In genomic region chr10:110567201-110568054, GRCh38 we compare ENCODE assay signal across 8 cellular contexts. TPM values are rescaled to one million over a fixed set of nuclear protein-coding genes. Genes with fewer than 3 reads are reported as not detected.
DNase-seq lines count a peak whose midpoint lies in the region; ATAC-seq, FAIRE-seq and TF ChIP-seq lines count a peak whose summit lies in the region.

TSS of gene SMC3 (plus strand) at chr10:110567695. CDS start at chr10:110567817, 122 bp downstream.

- H3K4me3 ChIP-seq in adrenal gland (peak within 1 kb of the TSS; percentile 75 to 100 (median 96)), heart left ventricle (peak within 1 kb of the TSS; percentile 72 to 98 (median 92))

- H3K9me3 Mint-ChIP-seq in type B pancreatic cell, result no peaks in the 10 kb centered on the region

- peak within 1 kb of the TSS; percentile 97 for H3K4me3 Mint-ChIP-seq in type B pancreatic cell

- H3K27me3 ChIP-seq in adrenal gland, result no peaks in the 10 kb centered on the region
- H3K27me3 ChIP-seq in heart left ventricle, result peaks cover 0 to 3% (median 0%) of the 10 kb centered on the region in 9 donors

- peaks cover 10% of the 10 kb centered on the region for H3K27me3 Mint-ChIP-seq in type B pancreatic cell

- peaks cover 41% of the 10 kb centered on the region for H3K4me1 Mint-ChIP-seq in type B pancreatic cell (ENCODE audit: unreplicated experiment)

- H3K36me3 Mint-ChIP-seq in type B pancreatic cell, result peaks cover 5% of the 10 kb centered on the region

- FAIRE-seq in GM12891 (lab: Jason Lieb, UNC), result peak; percentile 97

- TF ChIP-seq CTCF in adrenal gland (IDR thresholded peaks at IDR 0.05) (no peak), heart left ventricle (IDR thresholded peaks at IDR 0.05) (no peak), type B pancreatic cell (conservative IDR thresholded peaks at IDR 0.05) (no peak)

- DNase-seq in GM12891 (ENCODE audit: insufficient read length, low spot score) (peak; percentile 56), NCI-H1436 (lab: John Stamatoyannopoulos, UW) (peak; percentile 97), T-helper 1 cell (peak; percentile 81 to 93 (median 85)), adrenal gland (peak; percentile 92 to 96 (median 94)), heart left ventricle (peak; percentile 91 to 94 (median 92)), pons (ENCODE audit: low spot score) (peak; percentile 91), type B pancreatic cell (ENCODE audit: extremely low spot score, unreplicated experiment) (peak; percentile 94)

- ATAC-seq in HG02798 (IDR thresholded peaks at IDR 0.05; ENCODE audit: poor library complexity, unreplicated experiment) (peak; percentile 91), heart left ventricle (peak; percentile 95 to 96 (median 96))

- H3K9me3 ChIP-seq in adrenal gland (replicated peaks in 1 of 3) (no peaks in the 10 kb centered on the region), heart left ventricle (no peaks in the 10 kb centered on the region)

- 0 to 1% (median 0%) methylated on average over 18 to 64 of the region's 64 CpGs for WGBS in adrenal gland, 4 donors
- WGBS in heart left ventricle, 4 donors, result 0% methylated on average over 41 to 64 of the region's 64 CpGs

- H3K27ac Mint-ChIP-seq in type B pancreatic cell, result peak within 1 kb of the TSS; percentile 100

- TF ChIP-seq POLR2A in GM12891 (IDR thresholded peaks at IDR 0.05; ENCODE audit: low read depth, low read length) (peak; percentile 83), adrenal gland (IDR thresholded peaks at IDR 0.05) (peak in 1 of 2 donors; percentile 50), heart left ventricle (IDR thresholded peaks at IDR 0.05) (peak in 1 of 2 donors; percentile 5)

- H3K4me1 ChIP-seq in adrenal gland (replicated peaks in 1 of 2), result peaks cover 0 to 34% of the 10 kb centered on the region in 2 donors
- H3K4me1 ChIP-seq in heart left ventricle, result peaks cover 2 to 45% (median 30%) of the 10 kb centered on the region in 12 donors

- H3K27ac ChIP-seq in adrenal gland, result peak within 1 kb of the TSS; percentile 29 to 92 (median 87)
- peak within 1 kb of the TSS; percentile 62 to 94 (median 90) for H3K27ac ChIP-seq in heart left ventricle

- H3K36me3 ChIP-seq in adrenal gland (replicated peaks in 1 of 2) (no peaks in the 10 kb centered on the region), heart left ventricle (peaks cover 0 to 11% (median 0%) of the 10 kb centered on the region in 9 donors)

- intact Hi-C loops in adrenal gland (cut with DNase I) (no loop called here), heart left ventricle (cut with DNase I) (no loop called here)

TF ChIP-seq in GM12891, 5 proteins besides CTCF, POLR2A, EP300 and RAD21:
- TF ChIP-seq PAX5 (IDR thresholded peaks at IDR 0.05; ENCODE audit: insufficient read depth, low read length, severe bottlenecking), result no peak
- peak; percentile 71 for TF ChIP-seq TAF1 (IDR thresholded peaks at IDR 0.05; ENCODE audit: low read depth, low read length)
- peak; percentile 84 for TF ChIP-seq POLR2AphosphoS5 (IDR thresholded peaks at IDR 0.05; ENCODE audit: low read depth, low read length)
- peak; percentile 60 for TF ChIP-seq POU2F2 (IDR thresholded peaks at IDR 0.05; ENCODE audit: low read depth, low read length)
- TF ChIP-seq SPI1 (IDR thresholded peaks at IDR 0.05; ENCODE audit: low read depth, low read length), result peak; percentile 26; the same call in 1 of the 2 replicates

RNA-seq across cellular contexts. Expression of gene SMC3, which starts in this region (rescaled TPM):
- polyA plus RNA-seq in GM12891 (2012; ENCODE audit: low read depth, missing spikeins), result 30.3 TPM
- total RNA-seq in adrenal gland (10 to 100 TPM; 16.8 to 31.0 (median 21.5) TPM), heart left ventricle (10 to 100 TPM; 14.4 to 29.2 (median 20.1) TPM), type B pancreatic cell (ENCODE audit: low replicate concordance) (39.0 and 60.6 TPM in 2 replicates)
- polyA plus RNA-seq in adrenal gland (10 to 100 TPM in 2 of 3 donors, 1 to 10 TPM in 1; 10.0 to 38.8 (median 14.8) TPM), heart left ventricle (10 to 100 TPM; 12.0 to 18.7 TPM)

Comparison
In these comparisons a context has a peak if more than half of its experiments do, and no peak if none do; other contexts are left out.
1. Peak in every context shown above with its lines: DNase-seq, ATAC-seq, H3K4me3 ChIP-seq and H3K27ac ChIP-seq.